Comparison of ENCODE assay signal across 8 cellular contexts in the genomic region with DNA sequence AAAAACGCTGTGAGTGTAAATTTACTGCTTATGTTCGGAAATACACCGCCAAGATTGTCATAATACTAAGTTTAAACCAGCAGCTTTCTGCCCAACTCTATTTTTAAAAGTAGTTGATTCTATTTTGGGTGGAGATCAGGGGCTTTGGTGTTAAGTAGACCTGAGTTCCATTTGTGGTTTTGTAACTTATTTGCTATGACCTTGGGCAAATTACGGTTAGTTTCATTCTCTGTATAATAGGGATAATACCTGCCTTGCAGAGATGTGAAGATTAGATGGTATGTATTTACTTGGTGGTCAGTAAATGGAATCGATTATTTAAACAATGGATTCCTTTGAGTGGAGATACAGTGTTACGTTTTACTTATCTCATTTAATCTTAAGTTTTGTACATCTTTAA.
DNase-seq lines count a peak whose midpoint lies in the region; ATAC-seq and TF ChIP-seq lines count a peak whose summit lies in the region.

No MANE protein-coding gene starts in this region.

- no peak for DNase-seq in epithelial cell of prostate (ENCODE audit: low read depth, low spot score)
- DNase-seq in pons (ENCODE audit: low spot score) = peak; percentile 14
- no peak for DNase-seq in NOMO-1 (lab: John Stamatoyannopoulos, UW; ENCODE audit: unreplicated experiment in 2 of 2)
- no peak for DNase-seq in DMS79 (lab: John Stamatoyannopoulos, UW)

- no peaks in the 10 kb centered on the region for H3K9me3 ChIP-seq in OCI-LY3 (ENCODE audit: insufficient read depth, low read length)

- no peak for ATAC-seq in HG03442 (IDR thresholded peaks at IDR 0.05; ENCODE audit: unreplicated experiment)
- no peak for ATAC-seq in HG03460 (IDR thresholded peaks at IDR 0.05; ENCODE audit: unreplicated experiment)

- peaks cover 66% of the 10 kb centered on the region for H3K79me2 ChIP-seq in OCI-LY3 (ENCODE audit: low read length)

- no peak overlapping the region for H2AFZ ChIP-seq in OCI-LY3 (ENCODE audit: low read depth, low read length)

- H3K27me3 ChIP-seq in OCI-LY3 (ENCODE audit: low read depth, low read length) = no peaks in the 10 kb centered on the region

- H3K36me3 ChIP-seq in OCI-LY3 (replicated peaks; ENCODE audit: low read depth, low read length) = peaks cover 12% of the 10 kb centered on the region

- peaks cover 55% of the 10 kb centered on the region for H4K20me1 ChIP-seq in OCI-LY3 (ENCODE audit: insufficient read depth, low read length)

- H3K4me3 ChIP-seq in GM08714 (ENCODE audit: low read length) = peak overlapping the region; percentile 95; the same call in 1 of the 2 replicates
- H3K4me3 ChIP-seq in OCI-LY3 (ENCODE audit: low read length) = peak overlapping the region; percentile 98

- H3K27ac ChIP-seq in OCI-LY3 (ENCODE audit: low read length) (peak overlapping the region; percentile 83), epithelial cell of prostate (peak overlapping the region; percentile 91)

- H3K4me1 ChIP-seq in OCI-LY3 (ENCODE audit: low read length) = peaks cover 36% of the 10 kb centered on the region

- peak overlapping the region; percentile 90 for H3K4me2 ChIP-seq in OCI-LY3 (ENCODE audit: low read length)

- peak overlapping the region; percentile 98 for H3K9ac ChIP-seq in OCI-LY3 (ENCODE audit: low read length)

- TF ChIP-seq CTCF in OCI-LY3 (IDR thresholded peaks at IDR 0.05; ENCODE audit: low read depth, low read length) = no peak
